16 cellular contexts compared by ENCODE assay signal in genomic region chr17:16432017-16432416, GRCh38. TPM values are rescaled to one million over a fixed set of nuclear protein-coding genes. Genes with fewer than 3 reads are reported as not detected.
DNase-seq lines count a peak whose midpoint lies in the region; ATAC-seq and TF ChIP-seq lines count a peak whose summit lies in the region.
"Had no signal": no experiment of that assay in that cellular context is flagged by ENCODE, and none has a peak within 500 bp of the region (broad histone marks: within the 10 kb centered on the region; RNA-seq: fewer than 3 reads in every experiment).

No MANE protein-coding gene starts in this region.

- peaks cover 4% of the 10 kb centered on the region for H3K4me1 ChIP-seq in left ventricle myocardium inferior
- H3K4me1 ChIP-seq in endodermal cell (ENCODE audit: control insufficient read depth, insufficient read depth, low read length) = peaks cover 6% of the 10 kb centered on the region
- no peaks in the 10 kb centered on the region for H3K4me1 ChIP-seq in testis

- no peaks in the 10 kb centered on the region for H3K27me3 Mint-ChIP-seq in endodermal cell (ENCODE audit: insufficient read depth)
- H3K27me3 Mint-ChIP-seq: CD8-positive, alpha-beta memory T cell had no signal

- peak; percentile 18 for DNase-seq in left ventricle myocardium superior
- no peak for DNase-seq in left ventricle myocardium inferior
- DNase-seq in SHP77 (lab: John Stamatoyannopoulos, UW) = peak; percentile 45 to 88
- DNase-seq in endodermal cell = peak; percentile 52
- no peak for DNase-seq in testis
- DNase-seq in RWPE1 (ENCODE audit: low spot score) = no peak
- DNase-seq in NCI-H1694 treated with DMSO at 0.1 percent for 48 hours (lab: John Stamatoyannopoulos, UW) = no peak
- no peak for DNase-seq in effector CD8-positive, alpha-beta T cell (lab: John Stamatoyannopoulos, UW)
- DNase-seq: CD8-positive, alpha-beta memory T cell; DMS53; GF-D8; GM23248 had no signal

- H3K36me3 ChIP-seq in left ventricle myocardium inferior = peaks cover 28% of the 10 kb centered on the region
- no peaks in the 10 kb centered on the region for H3K36me3 ChIP-seq in endodermal cell (ENCODE audit: control insufficient read depth, insufficient read depth, low read length)
- H3K36me3 ChIP-seq in testis (ENCODE audit: low read depth, missing control alignments) = no peaks in the 10 kb centered on the region

- H3K27ac Mint-ChIP-seq in endodermal cell = no peak overlapping the region

- H3K27ac ChIP-seq in left ventricle myocardium inferior (replicated peaks) = no peak overlapping the region
- H3K27ac ChIP-seq in endodermal cell (ENCODE audit: low read depth, low read length) = no peak overlapping the region
- no peak overlapping the region for H3K27ac ChIP-seq in testis
- H3K27ac ChIP-seq in RWPE1 = no peak overlapping the region
- H3K27ac ChIP-seq: 22Rv1, BLaER1, GM23248 had no signal

- TF ChIP-seq POLR2A in testis (IDR thresholded peaks at IDR 0.05) = no peak

- no peaks in the 10 kb centered on the region for H3K36me3 Mint-ChIP-seq in endodermal cell (ENCODE audit: low read depth)

- H3K9me3 ChIP-seq in left ventricle myocardium inferior (replicated peaks) (no peaks in the 10 kb centered on the region), endodermal cell (ENCODE audit: control insufficient read depth, low read length) (no peaks in the 10 kb centered on the region), testis (no peaks in the 10 kb centered on the region)
- H3K9me3 ChIP-seq: BLaER1 had no signal

- no peaks in the 10 kb centered on the region for H3K9me3 Mint-ChIP-seq in endodermal cell
- H3K9me3 Mint-ChIP-seq: CD8-positive, alpha-beta memory T cell had no signal

- no peak overlapping the region for H3K4me3 Mint-ChIP-seq in endodermal cell
- H3K4me3 Mint-ChIP-seq: CD8-positive, alpha-beta memory T cell had no signal

- no peak for TF ChIP-seq CTCF in left ventricle myocardium inferior (IDR thresholded peaks at IDR 0.05; ENCODE audit: borderline replicate concordance)
- no peak for TF ChIP-seq CTCF in endodermal cell (conservative IDR thresholded peaks at IDR 0.05)
- no peak for TF ChIP-seq CTCF in testis (IDR thresholded peaks at IDR 0.05)
- TF ChIP-seq CTCF in RWPE1 (conservative IDR thresholded peaks at IDR 0.05; ENCODE audit: low read depth) = no peak

- intact Hi-C loops in left ventricle myocardium superior (cut with micrococcal nuclease) (no loop called here), left ventricle myocardium inferior (cut with micrococcal nuclease) (no loop called here), testis (cut with DNase I; ENCODE audit: low total_unique reads) (no loop called here)

- no peak overlapping the region for H3K4me3 ChIP-seq in left ventricle myocardium inferior
- no peak overlapping the region for H3K4me3 ChIP-seq in endodermal cell (ENCODE audit: low read length)
- no peak overlapping the region for H3K4me3 ChIP-seq in testis
- H3K4me3 ChIP-seq: BLaER1, GM23248 had no signal

- CTCF ChIA-PET in RWPE1 (lab: Yijun Ruan, JAX) = no interaction called here

- peaks cover 17% of the 10 kb centered on the region for H3K4me1 Mint-ChIP-seq in endodermal cell

- WGBS in endodermal cell (ENCODE audit: insufficient coverage in 1 of 2, insufficient read length in 1 of 2), 2 experiments = 92 to 95% methylated on average over 10 to 15 of the region's 15 CpGs
- 94 to 98% methylated on average over 8 to 15 of the region's 15 CpGs for WGBS in testis, 2 donors

- H3K9ac ChIP-seq in endodermal cell (ENCODE audit: extremely low read depth, low read length, poor library complexity, severe bottlenecking) = no peak overlapping the region
- H3K9ac ChIP-seq: BLaER1, GM23248 had no signal

- H3K27me3 ChIP-seq in left ventricle myocardium inferior (ENCODE audit: low read depth) = no peaks in the 10 kb centered on the region
- no peaks in the 10 kb centered on the region for H3K27me3 ChIP-seq in endodermal cell (ENCODE audit: control insufficient read depth, insufficient read depth, low read length, poor library complexity, severe bottlenecking)
- H3K27me3 ChIP-seq in testis = no peaks in the 10 kb centered on the region
- H3K27me3 ChIP-seq: BLaER1 had no signal

- no peak for ATAC-seq in left ventricle myocardium superior

- POLR2A ChIA-PET in RWPE1 (lab: Yijun Ruan, JAX; ENCODE audit: low non-redundant PET) = interaction anchor here (0.6 kb wide), 1 partner anchor 51 kb away, joined by 13 read pairs; the partner anchor contains the start of gene UBB

RNA-seq across cellular contexts. Expression of gene TRPV2, which starts 16.6 kb away (rescaled TPM):
- total RNA-seq in left ventricle myocardium superior = 8.1 TPM
- 6.7 TPM for total RNA-seq in left ventricle myocardium inferior
- 1 to 10 TPM in 1 of 2 donors, under 1 TPM in 1; 0.51 to 1.1 TPM for total RNA-seq in endodermal cell
- polyA plus RNA-seq in endodermal cell (2013, experiment 1 of 2) = 1.4 TPM
- 2.1 TPM for polyA plus RNA-seq in endodermal cell (2013, experiment 2 of 2)
- 1 to 10 TPM; 7.1 to 7.7 TPM for total RNA-seq in testis
- 7.6 TPM for polyA plus RNA-seq in testis (ENCODE audit: insufficient read depth, low read depth, low replicate concordance)
- total RNA-seq: A673, HT-29 had no signal

RNA-seq across cellular contexts. Expression of gene UBB, which starts 51.1 kb away (rescaled TPM):
- total RNA-seq in left ventricle myocardium superior (1,672 TPM), left ventricle myocardium inferior (1,605 TPM), endodermal cell (1,000 to 10,000 TPM; 1,658 to 1,721 TPM), testis (1,000 to 10,000 TPM; 1,859 to 1,996 TPM)
- polyA plus RNA-seq in endodermal cell (2013, experiment 1 of 2) = 2,166 TPM
- 2,122 TPM for polyA plus RNA-seq in endodermal cell (2013, experiment 2 of 2)
- 3,514 TPM for polyA plus RNA-seq in testis (ENCODE audit: insufficient read depth, low read depth, low replicate concordance)

RNA-seq across cellular contexts. Expression of gene LRRC75A, which starts 60.0 kb away (rescaled TPM):
- total RNA-seq in left ventricle myocardium superior = 0.47 TPM
- 0.96 TPM for total RNA-seq in left ventricle myocardium inferior
- total RNA-seq in endodermal cell = 1 to 10 TPM; 3.2 to 5.0 TPM
- 6.6 TPM for polyA plus RNA-seq in endodermal cell (2013, experiment 1 of 2)
- polyA plus RNA-seq in endodermal cell (2013, experiment 2 of 2) = 5.7 TPM
- 10 to 100 TPM; 44.5 to 47.9 TPM for total RNA-seq in testis
- 39.1 TPM for polyA plus RNA-seq in testis (ENCODE audit: insufficient read depth, low read depth, low replicate concordance)

Comparison
In these comparisons a context has a peak if more than half of its experiments do, and no peak if none do; other contexts are left out.
1. DNase-seq: peak in left ventricle myocardium superior (single experiment), SHP77 (2 of 2) and endodermal cell (single experiment); none in left ventricle myocardium inferior (single experiment), testis (single experiment), RWPE1 (single experiment), NCI-H1694 treated with DMSO at 0.1 percent for 48 hours (single experiment) and effector CD8-positive, alpha-beta T cell (single experiment).
2. RNA of gene LRRC75A, which starts 60.0 kb away (total RNA-seq): 44.5 to 47.9 TPM in testis; 3.2 to 5.0 TPM in endodermal cell, 0.96 TPM in left ventricle myocardium inferior (single experiment) and 0.47 TPM in left ventricle myocardium superior (single experiment); every median in the first group is over 4 times any median in the second.